Comparison of ENCODE assay signal across 12 cellular contexts in the genomic region with DNA sequence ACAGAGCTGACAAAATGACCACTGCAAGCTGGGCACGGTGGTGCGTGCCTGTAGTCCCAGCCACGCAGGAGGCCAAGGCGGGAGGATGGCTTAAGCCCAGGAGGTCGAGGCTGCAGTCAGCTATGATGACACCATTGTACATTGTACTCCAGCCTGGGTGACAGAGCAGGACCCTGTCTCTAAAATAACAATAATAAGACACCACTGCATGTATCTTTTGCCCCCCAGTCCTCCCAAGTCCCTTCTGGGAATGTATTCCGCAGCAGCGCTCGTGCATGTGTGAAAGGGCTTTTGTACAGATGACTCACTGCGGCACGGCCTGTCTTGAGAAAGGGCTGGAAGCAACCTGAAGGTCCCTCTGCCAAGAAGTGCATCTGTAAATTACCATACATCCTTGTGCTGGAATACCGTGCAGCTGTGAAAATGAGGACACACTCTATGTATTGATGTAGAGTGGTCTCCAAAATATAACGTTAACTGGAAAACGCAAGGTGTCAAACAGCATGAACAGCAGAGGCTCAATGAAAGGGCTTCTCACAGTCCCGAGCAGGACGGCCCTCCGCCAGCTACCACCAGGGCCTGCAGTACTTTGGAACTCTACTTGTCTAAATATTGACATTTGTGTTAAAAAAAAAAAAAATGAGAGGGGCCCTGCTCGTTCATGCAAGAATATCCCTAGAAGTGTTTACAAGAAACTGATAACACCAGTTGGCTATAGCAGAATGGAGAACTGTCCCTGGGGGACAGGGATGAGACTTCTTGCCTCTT. TPM values are rescaled to one million over a fixed set of nuclear protein-coding genes. Genes with fewer than 3 reads are reported as not detected.
DNase-seq lines count a peak whose midpoint lies in the region; ATAC-seq and TF ChIP-seq lines count a peak whose summit lies in the region.
"Had no signal": no experiment of that assay in that cellular context is flagged by ENCODE, and none has a peak within 500 bp of the region (broad histone marks: within the 10 kb centered on the region; RNA-seq: fewer than 3 reads in every experiment).

No MANE protein-coding gene starts in this region.

- POLR2A ChIA-PET in HEK293T (lab: Yijun Ruan, JAX) = interaction anchor here (1.4 to 2.1 kb wide), 2 partner anchors 9 to 28 kb away, joined by 4 to 5 read pairs; a partner anchor contains a TSS

- H3K9ac ChIP-seq in smooth muscle cell (ENCODE audit: low read depth) = no peak overlapping the region

- H2AFZ ChIP-seq in smooth muscle cell (ENCODE audit: low read depth) = no peak overlapping the region
- no peak overlapping the region for H2AFZ ChIP-seq in GM23338

- H3K4me1 ChIP-seq in left lung (peaks cover 16 to 52% of the 10 kb centered on the region in 2 donors), smooth muscle cell (ENCODE audit: low read depth) (peaks cover 15% of the 10 kb centered on the region), GM23338 (ENCODE audit: insufficient read depth) (peaks cover 14% of the 10 kb centered on the region)

- peaks cover 23% of the 10 kb centered on the region for H3K27me3 Mint-ChIP-seq in GM23338 (ENCODE audit: insufficient read depth, low read depth, poor library complexity)
- H3K27me3 Mint-ChIP-seq: activated naive CD8-positive, alpha-beta T cell treated with anti-CD3 and anti-CD28 coated beads, Interleukin-2, amount 10 ng/mL, durations not matched to agents 7 days and 5 days had no signal

- H3K9me3 ChIP-seq in left lung (no peaks in the 10 kb centered on the region), smooth muscle cell (replicated peaks; ENCODE audit: low read depth) (no peaks in the 10 kb centered on the region)

- no peak overlapping the region for H3K4me3 Mint-ChIP-seq in GM23338
- H3K4me3 Mint-ChIP-seq: activated naive CD8-positive, alpha-beta T cell treated with anti-CD3 and anti-CD28 coated beads, Interleukin-2, amount 10 ng/mL, durations not matched to agents 7 days and 5 days had no signal

- H3K36me3 ChIP-seq in brain microvascular endothelial cell (replicated peaks) (no peaks in the 10 kb centered on the region), left lung (no peaks in the 10 kb centered on the region), smooth muscle cell (ENCODE audit: low read depth) (no peaks in the 10 kb centered on the region), GM23338 (ENCODE audit: insufficient read depth) (no peaks in the 10 kb centered on the region)

- intact Hi-C loops in left lung (cut with DNase I) = no loop called here

- H3F3A ChIP-seq in smooth muscle cell (ENCODE audit: low read depth) = no peaks in the 10 kb centered on the region
- 0 out of 2 replicates have a peak, but pooled peaks cover 2% of the 10 kb centered on the region for H3F3A ChIP-seq in GM23338 (replicated peaks; ENCODE audit: low read depth)

- peaks cover 11% of the 10 kb centered on the region for H3K36me3 Mint-ChIP-seq in GM23338 (ENCODE audit: low read depth)

- DNase-seq in HEK293T (ENCODE audit: extremely low spot score) (no peak), brain microvascular endothelial cell (peak; percentile 60), left lung (no peak), smooth muscle cell (lab: John Stamatoyannopoulos, UW; ENCODE audit: unreplicated experiment) (no peak), GM23338 (ENCODE audit: low spot score) (no peak)
- DNase-seq in central memory CD4-positive, alpha-beta T cell = no peak
- DNase-seq: activated naive CD8-positive, alpha-beta T cell treated with anti-CD3 and anti-CD28 coated beads, Interleukin-2, amount 10 ng/mL, durations not matched to agents 7 days and 5 days; MM.1S; PC-3 had no signal

- WGBS in smooth muscle cell (ENCODE audit: low lambda C conversion rate) = 60% methylated on average over 17 of the region's 17 CpGs

- in situ Hi-C loops in brain microvascular endothelial cell (cut with HindIII; ENCODE audit: low pct_ligation_motif_present, low sequenced_read_pairs) = no loop called here

- no peaks in the 10 kb centered on the region; the same call in 2 of the 3 replicates for H3K9me3 Mint-ChIP-seq in GM23338
- H3K9me3 Mint-ChIP-seq: activated naive CD8-positive, alpha-beta T cell treated with anti-CD3 and anti-CD28 coated beads, Interleukin-2, amount 10 ng/mL, durations not matched to agents 7 days and 5 days had no signal

- peak; percentile 68 for ATAC-seq in left lung
- ATAC-seq in SK-N-SH treated with all-trans-retinoic acid at 6 μM for 48 hours = no peak
- no peak for ATAC-seq in GM21529 (IDR thresholded peaks at IDR 0.05; ENCODE audit: unreplicated experiment)
- no peak for ATAC-seq in GM23338
- ATAC-seq: PC-3 had no signal

- H4K20me1 ChIP-seq in smooth muscle cell (ENCODE audit: low read depth) (no peaks in the 10 kb centered on the region), GM23338 (replicated peaks; ENCODE audit: insufficient read depth) (no peaks in the 10 kb centered on the region; the same call in 1 of the 2 replicates)

- H3K27ac ChIP-seq in brain microvascular endothelial cell (no peak overlapping the region), left lung (no peak overlapping the region), smooth muscle cell (ENCODE audit: low read depth) (peak overlapping the region; percentile 31), GM23338 (ENCODE audit: low read depth) (no peak overlapping the region)
- H3K27ac ChIP-seq: C4-2B had no signal

- no peaks in the 10 kb centered on the region for H3K79me2 ChIP-seq in smooth muscle cell (ENCODE audit: low read depth)
- no peaks in the 10 kb centered on the region for H3K79me2 ChIP-seq in GM23338 (replicated peaks; ENCODE audit: insufficient read depth)

- no peak overlapping the region for H3K4me3 ChIP-seq in brain microvascular endothelial cell (ENCODE audit: low read depth, low read length)
- H3K4me3 ChIP-seq in left lung = no peak overlapping the region
- H3K4me3 ChIP-seq in smooth muscle cell = no peak overlapping the region
- H3K4me3 ChIP-seq in GM23338 = no peak overlapping the region

- H3K9me2 ChIP-seq in GM23338 (ENCODE audit: insufficient read depth) = no peaks in the 10 kb centered on the region

- H3K4me1 Mint-ChIP-seq in GM23338 = peaks cover 17% of the 10 kb centered on the region
- H3K4me1 Mint-ChIP-seq: activated naive CD8-positive, alpha-beta T cell treated with anti-CD3 and anti-CD28 coated beads, Interleukin-2, amount 10 ng/mL, durations not matched to agents 7 days and 5 days had no signal

- no peak overlapping the region for H3K4me2 ChIP-seq in smooth muscle cell
- H3K4me2 ChIP-seq in GM23338 = no peak overlapping the region

- H3K27me3 ChIP-seq in brain microvascular endothelial cell (replicated peaks) = no peaks in the 10 kb centered on the region
- no peaks in the 10 kb centered on the region for H3K27me3 ChIP-seq in left lung
- H3K27me3 ChIP-seq in smooth muscle cell (ENCODE audit: low read depth) = no peaks in the 10 kb centered on the region
- no peaks in the 10 kb centered on the region for H3K27me3 ChIP-seq in GM23338 (ENCODE audit: insufficient read depth)

- CTCF ChIA-PET in HEK293T (lab: Yijun Ruan, JAX) = interaction anchor here (0.7 kb wide), 1 partner anchor 10 kb away, joined by 3 read pairs; no protein-coding TSS in a partner anchor

- no peak overlapping the region for H3K27ac Mint-ChIP-seq in GM23338
- H3K27ac Mint-ChIP-seq: activated naive CD8-positive, alpha-beta T cell treated with anti-CD3 and anti-CD28 coated beads, Interleukin-2, amount 10 ng/mL, durations not matched to agents 7 days and 5 days had no signal

- TF ChIP-seq CTCF in brain microvascular endothelial cell (IDR thresholded peaks at IDR 0.05; ENCODE audit: low read depth, low read length, missing control alignments) (no peak), left lung (IDR thresholded peaks at IDR 0.05) (no peak), smooth muscle cell (IDR thresholded peaks at IDR 0.05; ENCODE audit: borderline replicate concordance, insufficient read depth, poor library complexity, severe bottlenecking) (no peak), GM23338 (conservative IDR thresholded peaks at IDR 0.05; ENCODE audit: low read depth in 2 of 2) (no peak)

TF ChIP-seq in HEK293T, 16 proteins besides CTCF, POLR2A, EP300 and RAD21 (continues in another document):
- TF ChIP-seq BHLHE40 (IDR thresholded peaks at IDR 0.05; ENCODE audit: borderline replicate concordance) (no peak), TARDBP (IDR thresholded peaks at IDR 0.05) (no peak), ZNF384 (IDR thresholded peaks at IDR 0.05) (peak; percentile 34; the same call in 1 of the 2 replicates)

RNA-seq across cellular contexts. Expression of a gene that starts 9.0 kb away (rescaled TPM):
- total RNA-seq in left lung (10 to 100 TPM; 11.6 to 18.5 TPM), smooth muscle cell (0.94 and 4.0 TPM in 2 replicates)
- polyA plus RNA-seq in smooth muscle cell (7.8 and 13.0 TPM in 2 replicates), GM23338 (2016; fragmentation: Nextera tagmentation; extraction: Ambion mirVana) (16.1 and 18.2 TPM in 2 replicates)
- total RNA-seq in GM23338 (2014; rRNA removed; shearing (Covaris generic)) = 17.7 and 19.0 TPM in 2 replicates

RNA-seq across cellular contexts. Expression of a gene that starts 28.0 kb away (rescaled TPM):
- total RNA-seq in left lung (10 to 100 TPM; 47.4 to 51.4 TPM), smooth muscle cell (40.1 and 40.5 TPM in 2 replicates)
- polyA plus RNA-seq in smooth muscle cell (69.4 and 82.1 TPM in 2 replicates), GM23338 (2016; fragmentation: Nextera tagmentation; extraction: Ambion mirVana) (64.3 and 66.4 TPM in 2 replicates)
- total RNA-seq in GM23338 (2014; rRNA removed; shearing (Covaris generic)) = 54.1 and 59.0 TPM in 2 replicates

RNA-seq across cellular contexts. Expression of a gene that starts 43.9 kb away (rescaled TPM):
- 10 to 100 TPM in 1 of 2 donors, 1 to 10 TPM in 1; 9.4 to 19.2 TPM for total RNA-seq in left lung
- total RNA-seq in smooth muscle cell = 2.5 and 4.4 TPM in 2 replicates
- polyA plus RNA-seq in smooth muscle cell = 8.4 and 9.2 TPM in 2 replicates
- 25.9 and 30.4 TPM in 2 replicates for total RNA-seq in GM23338 (2014; rRNA removed; shearing (Covaris generic))
- polyA plus RNA-seq in GM23338 (2016; fragmentation: Nextera tagmentation; extraction: Ambion mirVana) = 17.4 and 22.5 TPM in 2 replicates

RNA-seq across cellular contexts. Expression of a gene that starts 48.9 kb away (rescaled TPM):
- total RNA-seq in left lung = under 1 TPM; 0.21 to 0.32 TPM
- total RNA-seq in smooth muscle cell = 0.49 TPM in 1 of 2 replicates, not detected in the other
- polyA plus RNA-seq in smooth muscle cell = not detected in 2 replicates
- 3.0 and 3.5 TPM in 2 replicates for total RNA-seq in GM23338 (2014; rRNA removed; shearing (Covaris generic))
- 1.2 and 1.5 TPM in 2 replicates for polyA plus RNA-seq in GM23338 (2016; fragmentation: Nextera tagmentation; extraction: Ambion mirVana)
